Comparison of ENCODE assay signal across 23 cellular contexts in genomic region chr1:216458807-216459206, GRCh38. TPM values are rescaled to one million over a fixed set of nuclear protein-coding genes. Genes with fewer than 3 reads are reported as not detected.
"Had no signal": no experiment of that assay in that cellular context is flagged by ENCODE, and none has a peak within 500 bp of the region (broad histone marks: within the 10 kb centered on the region; RNA-seq: fewer than 3 reads in every experiment).

No MANE protein-coding gene starts in this region.

- H3K36me3 ChIP-seq: colonic mucosa, esophagus muscularis mucosa, heart right ventricle, lower lobe of right lung, neural progenitor cell, vagina had no signal

- H3K27me3 Mint-ChIP-seq: activated CD4-positive, alpha-beta memory T cell treated with anti-CD3 and anti-CD28 coated beads for 36 hours; activated naive CD8-positive, alpha-beta T cell treated with anti-CD3 and anti-CD28 coated beads for 36 hours; naive thymus-derived CD4-positive, alpha-beta T cell; stimulated activated naive B cell treated with anti-CD40 and anti-IgM and Interleukin-4, amounts not matched to agents 10 μg/mL and 1 μg/mL and 100 μg/mL, for 72 hours; type B pancreatic cell had no signal

- H3K27ac Mint-ChIP-seq: activated CD4-positive, alpha-beta memory T cell treated with anti-CD3 and anti-CD28 coated beads for 36 hours; activated naive CD8-positive, alpha-beta T cell treated with anti-CD3 and anti-CD28 coated beads for 36 hours; naive thymus-derived CD4-positive, alpha-beta T cell; neural progenitor cell; stimulated activated naive B cell treated with anti-CD40 and anti-IgM and Interleukin-4, amounts not matched to agents 10 μg/mL and 1 μg/mL and 100 μg/mL, for 72 hours; type B pancreatic cell had no signal

- H3K9ac ChIP-seq: neural progenitor cell had no signal

- ATAC-seq: heart right ventricle; left lobe of liver; lower lobe of right lung; naive thymus-derived CD4-positive, alpha-beta T cell; sciatic nerve; stimulated activated naive B cell treated with anti-CD40 and anti-IgM and Interleukin-4, amounts not matched to agents 10 μg/mL and 1 μg/mL and 100 μg/mL, for 72 hours had no signal

- H3K4me3 Mint-ChIP-seq: activated CD4-positive, alpha-beta memory T cell treated with anti-CD3 and anti-CD28 coated beads for 36 hours; activated naive CD8-positive, alpha-beta T cell treated with anti-CD3 and anti-CD28 coated beads for 36 hours; naive thymus-derived CD4-positive, alpha-beta T cell; neural progenitor cell; stimulated activated naive B cell treated with anti-CD40 and anti-IgM and Interleukin-4, amounts not matched to agents 10 μg/mL and 1 μg/mL and 100 μg/mL, for 72 hours; type B pancreatic cell had no signal

- H3K27me3 ChIP-seq: colonic mucosa, esophagus muscularis mucosa, heart right ventricle, neural progenitor cell, vagina had no signal

- H3K9me3 Mint-ChIP-seq: stimulated activated naive B cell treated with anti-CD40 and anti-IgM and Interleukin-4, amounts not matched to agents 10 μg/mL and 1 μg/mL and 100 μg/mL, for 72 hours; type B pancreatic cell had no signal

- DNase-seq: activated CD4-positive, alpha-beta memory T cell treated with anti-CD3 and anti-CD28 coated beads for 36 hours; activated CD4-positive, alpha-beta T cell treated with anti-CD3 and anti-CD28 coated beads for 48 hours; activated naive CD4-positive, alpha-beta T cell treated with Interleukin-2 at 50 U/mL for 16 hours; activated naive CD8-positive, alpha-beta T cell treated with anti-CD3 and anti-CD28 coated beads for 36 hours; activated T-cell treated with anti-CD3 and anti-CD28 coated beads, Interleukin-2, amount 50 U/mL, for 48 hours; caudate nucleus; colonic mucosa; heart right ventricle; kidney; lower lobe of right lung; naive thymus-derived CD4-positive, alpha-beta T cell; posterior cingulate gyrus; stimulated activated CD4-positive, alpha-beta T cell treated with anti-CD3 and anti-CD28 coated beads, Interleukin-2, amount 100 ng/mL, for 48 hours; stimulated activated CD8-positive, alpha-beta memory T cell treated with anti-CD3 and anti-CD28 coated beads, Interleukin-4, amount 100 ng/mL, for 48 hours; stimulated activated naive B cell treated with anti-CD40 and anti-IgM and Interleukin-4, amounts not matched to agents 10 μg/mL and 1 μg/mL and 100 μg/mL, for 72 hours had no signal

- H3K36me3 Mint-ChIP-seq: activated CD4-positive, alpha-beta memory T cell treated with anti-CD3 and anti-CD28 coated beads for 36 hours; activated naive CD8-positive, alpha-beta T cell treated with anti-CD3 and anti-CD28 coated beads for 36 hours; naive thymus-derived CD4-positive, alpha-beta T cell; neural progenitor cell; stimulated activated naive B cell treated with anti-CD40 and anti-IgM and Interleukin-4, amounts not matched to agents 10 μg/mL and 1 μg/mL and 100 μg/mL, for 72 hours; type B pancreatic cell had no signal

- H3K4me1 ChIP-seq: colonic mucosa, lower lobe of right lung, neural progenitor cell, vagina had no signal

- H3K27ac ChIP-seq: colonic mucosa, esophagus muscularis mucosa, heart right ventricle, lower lobe of right lung, neural progenitor cell, vagina had no signal

- H3K4me3 ChIP-seq: colonic mucosa, esophagus muscularis mucosa, heart right ventricle, lower lobe of right lung, neural progenitor cell, vagina had no signal

- H2AFZ ChIP-seq: neural progenitor cell had no signal

- H3K9me3 ChIP-seq: colonic mucosa, esophagus muscularis mucosa, heart right ventricle, lower lobe of right lung, vagina had no signal

- H3K4me1 Mint-ChIP-seq: activated naive CD8-positive, alpha-beta T cell treated with anti-CD3 and anti-CD28 coated beads for 36 hours; naive thymus-derived CD4-positive, alpha-beta T cell; stimulated activated naive B cell treated with anti-CD40 and anti-IgM and Interleukin-4, amounts not matched to agents 10 μg/mL and 1 μg/mL and 100 μg/mL, for 72 hours had no signal

- H3K4me2 ChIP-seq: neural progenitor cell had no signal

RNA-seq across cellular contexts. Expression of gene USH2A, which starts 35.6 kb away (rescaled TPM):
- total RNA-seq: activated CD4-positive, alpha-beta memory T cell treated with anti-CD3 and anti-CD28 coated beads for 36 hours; activated naive CD8-positive, alpha-beta T cell treated with anti-CD3 and anti-CD28 coated beads for 36 hours; lower lobe of right lung; naive thymus-derived CD4-positive, alpha-beta T cell; omental fat pad; T-helper 2 cell treated with Interferon-gamma antibody and Interleukin-4, amounts not matched to agents 100 ng/mL and 5 ng/mL, for 36 hours had no signal
- polyA plus RNA-seq: naive thymus-derived CD4-positive, alpha-beta T cell had no signal
